In genomic region chr15:31236184-31237041, GRCh38 we compare ENCODE assay signal across 8 cellular contexts.
A peak's percentile ranks its signal among the peaks of the same experiment; 100 is the strongest.
DNase-seq lines count a peak whose midpoint lies in the region; ATAC-seq and TF ChIP-seq lines count a peak whose summit lies in the region.

No MANE protein-coding gene starts in this region.

- peak overlapping the region; percentile 71 for H3K4me2 ChIP-seq in smooth muscle cell

- H3F3A ChIP-seq in smooth muscle cell (ENCODE audit: low read depth) = peaks cover 16% of the 10 kb centered on the region

- peak overlapping the region; percentile 39 for H3K9ac ChIP-seq in smooth muscle cell (ENCODE audit: low read depth)

- intact Hi-C loops in ascending aorta (cut with DNase I) = loop anchor here (1.0 to 5.0 kb wide), 4 partner anchors 19 to 244 kb away; partner anchors contain the start of genes KLF13 and MTMR10

- H3K4me3 ChIP-seq in AG04449 (ENCODE audit: low read depth, low read length) = no peak overlapping the region; the same call in 1 of the 2 replicates
- H3K4me3 ChIP-seq in ascending aorta = peak overlapping the region in 1 of 2 donors; percentile 56
- H3K4me3 ChIP-seq in smooth muscle cell = no peak overlapping the region

- TF ChIP-seq CTCF in AG04449 (IDR thresholded peaks at IDR 0.05; ENCODE audit: insufficient read depth, low read length, missing control alignments) (no peak), ascending aorta (IDR thresholded peaks at IDR 0.05) (no peak), smooth muscle cell (IDR thresholded peaks at IDR 0.05; ENCODE audit: borderline replicate concordance, insufficient read depth, poor library complexity, severe bottlenecking) (peak; percentile 3)

- no peaks in the 10 kb centered on the region for H4K20me1 ChIP-seq in smooth muscle cell (ENCODE audit: low read depth)

- POLR2A ChIA-PET in AG04449 (lab: Yijun Ruan, JAX) = no interaction called here

- H3K36me3 ChIP-seq in ascending aorta (no peaks in the 10 kb centered on the region), smooth muscle cell (ENCODE audit: low read depth) (no peaks in the 10 kb centered on the region)

- no peaks in the 10 kb centered on the region for H3K9me3 ChIP-seq in ascending aorta
- H3K9me3 ChIP-seq in smooth muscle cell (replicated peaks; ENCODE audit: low read depth) = no peaks in the 10 kb centered on the region

- peak overlapping the region; percentile 56 to 81 for H3K27ac ChIP-seq in ascending aorta
- peak overlapping the region; percentile 85 for H3K27ac ChIP-seq in smooth muscle cell (ENCODE audit: low read depth)

- H3K27me3 ChIP-seq in ascending aorta (no peaks in the 10 kb centered on the region), smooth muscle cell (ENCODE audit: low read depth) (no peaks in the 10 kb centered on the region)

- no peaks in the 10 kb centered on the region for H3K79me2 ChIP-seq in smooth muscle cell (ENCODE audit: low read depth)

- CTCF ChIA-PET in AG04449 (lab: Yijun Ruan, JAX) = interaction anchor here (1.0 to 2.1 kb wide), 5 partner anchors 16 to 254 kb away, joined by 3 to 14 read pairs (median 6); no protein-coding TSS in a partner anchor

- peak; percentile 51 for ATAC-seq in GM21447 (IDR thresholded peaks at IDR 0.05; ENCODE audit: unreplicated experiment)
- no peak for ATAC-seq in GM18520 (IDR thresholded peaks at IDR 0.05; ENCODE audit: unreplicated experiment)

- H2AFZ ChIP-seq in smooth muscle cell (ENCODE audit: low read depth) = peak overlapping the region; percentile 69

- peaks cover 0 to 13% of the 10 kb centered on the region in 2 donors for H3K4me1 ChIP-seq in ascending aorta
- peaks cover 5% of the 10 kb centered on the region for H3K4me1 ChIP-seq in smooth muscle cell (ENCODE audit: low read depth)

- DNase-seq in AG04449 (ENCODE audit: low read depth, low spot score) (peak; percentile 66), NCI-H1105 (lab: John Stamatoyannopoulos, UW) (peak; percentile 72), ascending aorta (ENCODE audit: low spot score in 2 of 2) (peak; percentile 46 to 92), hypothalamus (lab: John Stamatoyannopoulos, UW) (peak in 32 of 51 donors; percentile 7 to 85 (median 37)), smooth muscle cell (lab: John Stamatoyannopoulos, UW; ENCODE audit: unreplicated experiment) (peak; percentile 40)
- DNase-seq in activated CD4-positive, alpha-beta T cell treated with anti-CD3 and anti-CD28 coated beads for 1 hour = no peak

- 37% methylated on average over 19 of the region's 19 CpGs for WGBS in smooth muscle cell (ENCODE audit: low lambda C conversion rate)
